8 cellular contexts compared by ENCODE assay signal in genomic region chr9:101398335-101398929, GRCh38. TPM values are rescaled to one million over a fixed set of nuclear protein-coding genes. Genes with fewer than 3 reads are reported as not detected.
DNase-seq lines count a peak whose midpoint lies in the region; ATAC-seq, FAIRE-seq and TF ChIP-seq lines count a peak whose summit lies in the region.

Gene MRPL50 (minus strand): TSS chr9:101398618. CDS start chr9:101398592, 26 bp downstream.
Gene ZNF189 (plus strand): TSS chr9:101398851. CDS start chr9:101399157, 306 bp downstream.

- H3K4me2 ChIP-seq in keratinocyte (ENCODE audit: control insufficient read depth, extremely low read depth, insufficient read depth, low read depth, low read length): peak within 1 kb of the TSS; percentile 98

- peak; percentile 99 for ATAC-seq in GM19025 (IDR thresholded peaks at IDR 0.05; ENCODE audit: low read depth, unreplicated experiment)
- ATAC-seq in HG03342 (IDR thresholded peaks at IDR 0.05; ENCODE audit: unreplicated experiment): peak; percentile 97
- peak; percentile 98 for ATAC-seq in activated CD4-positive, CD25-positive, alpha-beta regulatory T cell treated with anti-CD3 and anti-CD28 coated beads, Interleukin-2, amount 50 U/mL, for 24 hours

- TF ChIP-seq CTCF in AG09309 (IDR thresholded peaks at IDR 0.05; ENCODE audit: control insufficient read depth, insufficient read depth, low read depth, low read length, missing control alignments): no peak
- no peak for TF ChIP-seq CTCF in keratinocyte (optimal IDR thresholded peaks at IDR 0.05 in 1 of 3, IDR thresholded peaks at IDR 0.05 in 1 of 3, conservative IDR thresholded peaks at IDR 0.05 in 1 of 3; ENCODE audit: extremely low read depth in 1 of 3, insufficient read depth in 2 of 3, low read length in 3 of 3)

- dilution Hi-C loops in keratinocyte (cut with MboI; ENCODE audit: extremely low pct_ligation_motif_present, low sequenced_read_pairs): no loop called here

- H3K9me3 ChIP-seq in keratinocyte (ENCODE audit: control insufficient read depth, low read depth, low read length): peaks cover 2% of the 10 kb centered on the region

- peaks cover 10% of the 10 kb centered on the region for H3K4me1 ChIP-seq in keratinocyte (ENCODE audit: control insufficient read depth, extremely low read depth, insufficient read depth, low read length)

- DNase-seq in AG09309 (ENCODE audit: low read depth) (peak; percentile 96), NCI-H446 (lab: John Stamatoyannopoulos, UW) (peak; percentile 94), cerebellar nuclear complex (lab: John Stamatoyannopoulos, UW) (peak; percentile 93 to 99), keratinocyte (ENCODE audit: low read depth, low spot score) (peak; percentile 89)
- peak; percentile 88 to 91 for DNase-seq in stimulated activated CD4-positive, alpha-beta T cell treated with anti-CD3 and anti-CD28 coated beads, Interleukin-15, amount 100 ng/mL, for 1 hour (ENCODE audit: low read depth in 1 of 2, low spot score in 1 of 2)

- H3K79me2 ChIP-seq in keratinocyte (ENCODE audit: control insufficient read depth, insufficient read depth, low read length): peaks cover 81% of the 10 kb centered on the region

- peak within 1 kb of the TSS; percentile 100 for H2AFZ ChIP-seq in keratinocyte (ENCODE audit: control insufficient read depth, low read length)

- FAIRE-seq in keratinocyte (lab: Jason Lieb, UNC): peak; percentile 58

- no peaks in the 10 kb centered on the region for H4K20me1 ChIP-seq in keratinocyte (ENCODE audit: control insufficient read depth, extremely low read depth, insufficient read depth, low read length)

- H3K4me3 ChIP-seq in AG09309 (ENCODE audit: control insufficient read depth, low read depth, low read length) (peak within 1 kb of the TSS; percentile 82), keratinocyte (ENCODE audit: control insufficient read depth in 2 of 3, extremely low read depth in 1 of 3, insufficient read depth in 2 of 3, low read depth in 1 of 3, low read length in 3 of 3) (peak within 1 kb of the TSS; percentile 85 to 99 (median 96))

- H3K36me3 ChIP-seq in keratinocyte (ENCODE audit: control insufficient read depth in 2 of 2, extremely low read depth in 1 of 2, insufficient read depth in 2 of 2, low read length in 2 of 2): peaks cover 9 to 13% of the 10 kb centered on the region in 2 experiments

- peak within 1 kb of the TSS; percentile 98 for H3K9ac ChIP-seq in keratinocyte (ENCODE audit: control insufficient read depth, extremely low read depth, insufficient read depth, low read length)

- peak within 1 kb of the TSS; percentile 98 for H3K27ac ChIP-seq in keratinocyte (ENCODE audit: control insufficient read depth, insufficient read depth, low read length)

- no peaks in the 10 kb centered on the region for H3K27me3 ChIP-seq in keratinocyte (ENCODE audit: control insufficient read depth, extremely low read depth, insufficient read depth, low read length)

- no peaks in the 10 kb centered on the region for H3K9me1 ChIP-seq in keratinocyte (ENCODE audit: control insufficient read depth, extremely low read depth, insufficient read depth, low read length)

RNA-seq across cellular contexts. Expression of gene MRPL50, which starts in this region (rescaled TPM):
- 11.0 to 24.0 TPM (median 17.4 TPM) in 3 replicates for polyA plus RNA-seq in keratinocyte
- 5.9 TPM for polyA plus RNA-seq in keratinocyte (2011; ENCODE audit: low read depth)
- 11.1 and 23.8 TPM in 2 replicates for polyA plus RNA-seq in keratinocyte (2011; cell fraction: cytosol; rRNA removed)
- polyA plus RNA-seq in keratinocyte (2011; cell fraction: nucleus; rRNA removed): 11.2 and 13.9 TPM in 2 replicates
- polyA plus RNA-seq in keratinocyte (2012; ENCODE audit: low replicate concordance): 9.2 and 12.7 TPM in 2 replicates
- 0.95 to 2.0 TPM (median 1.5 TPM) in 3 replicates for polyA minus RNA-seq in keratinocyte
- polyA minus RNA-seq in keratinocyte (2011; cell fraction: cytosol; rRNA and poly(A)+ RNA removed): 0.77 TPM
- polyA minus RNA-seq in keratinocyte (2011; cell fraction: nucleus; rRNA and poly(A)+ RNA removed): 0.63 and 2.3 TPM in 2 replicates

RNA-seq across cellular contexts. Expression of gene ZNF189, which starts in this region (rescaled TPM):
- 4.9 to 8.7 TPM (median 5.9 TPM) in 3 replicates for polyA plus RNA-seq in keratinocyte
- 2.5 TPM for polyA plus RNA-seq in keratinocyte (2011; ENCODE audit: low read depth)
- 3.7 and 8.2 TPM in 2 replicates for polyA plus RNA-seq in keratinocyte (2011; cell fraction: cytosol; rRNA removed)
- 12.9 and 17.1 TPM in 2 replicates for polyA plus RNA-seq in keratinocyte (2011; cell fraction: nucleus; rRNA removed)
- 3.9 and 6.7 TPM in 2 replicates for polyA plus RNA-seq in keratinocyte (2012; ENCODE audit: low replicate concordance)
- polyA minus RNA-seq in keratinocyte: 0.98 to 9.4 TPM (median 4.4 TPM) in 3 replicates
- polyA minus RNA-seq in keratinocyte (2011; cell fraction: cytosol; rRNA and poly(A)+ RNA removed): 3.6 TPM
- 5.6 and 11.0 TPM in 2 replicates for polyA minus RNA-seq in keratinocyte (2011; cell fraction: nucleus; rRNA and poly(A)+ RNA removed)

Comparison
In these comparisons a context has a peak if more than half of its experiments do, and no peak if none do; other contexts are left out.
1. Peak in every context shown above with its lines: DNase-seq, ATAC-seq, H3K4me3 ChIP-seq and H3K27ac ChIP-seq.